ENCODE assay signal across 1 cellular context in the genomic region with DNA sequence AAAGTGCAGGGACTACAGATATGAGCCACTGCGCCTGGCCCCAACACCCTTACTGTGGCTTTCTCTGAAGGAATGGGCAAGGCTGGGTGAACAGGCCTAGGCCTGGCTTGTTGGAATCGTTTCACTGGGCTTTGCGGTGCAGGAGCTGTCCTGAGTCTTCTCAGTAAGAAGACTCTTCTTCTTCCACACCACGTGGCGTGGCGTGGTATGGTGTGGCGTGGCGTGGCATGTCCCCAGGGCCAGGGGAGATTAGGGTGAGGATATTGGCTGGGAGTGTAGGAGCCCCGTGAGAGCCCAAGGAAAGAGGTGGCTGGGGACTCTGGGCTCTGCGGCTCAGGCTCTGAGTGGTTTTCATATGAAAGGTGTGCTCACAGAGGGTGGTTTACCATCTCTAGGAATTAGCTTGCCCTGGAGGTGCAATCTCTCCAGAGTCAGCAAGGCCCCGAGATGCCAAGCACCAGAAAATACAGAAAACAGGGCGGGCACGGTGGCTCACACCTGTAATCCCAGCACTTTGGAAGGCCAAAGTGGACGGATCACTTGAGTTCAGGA.
TF ChIP-seq lines count a peak whose summit lies in the region.

No MANE protein-coding gene starts in this region.

TF ChIP-seq in GM23338, 12 proteins besides CTCF, POLR2A, EP300 and RAD21 (continued from another document):
- TF ChIP-seq, protein P1, sequence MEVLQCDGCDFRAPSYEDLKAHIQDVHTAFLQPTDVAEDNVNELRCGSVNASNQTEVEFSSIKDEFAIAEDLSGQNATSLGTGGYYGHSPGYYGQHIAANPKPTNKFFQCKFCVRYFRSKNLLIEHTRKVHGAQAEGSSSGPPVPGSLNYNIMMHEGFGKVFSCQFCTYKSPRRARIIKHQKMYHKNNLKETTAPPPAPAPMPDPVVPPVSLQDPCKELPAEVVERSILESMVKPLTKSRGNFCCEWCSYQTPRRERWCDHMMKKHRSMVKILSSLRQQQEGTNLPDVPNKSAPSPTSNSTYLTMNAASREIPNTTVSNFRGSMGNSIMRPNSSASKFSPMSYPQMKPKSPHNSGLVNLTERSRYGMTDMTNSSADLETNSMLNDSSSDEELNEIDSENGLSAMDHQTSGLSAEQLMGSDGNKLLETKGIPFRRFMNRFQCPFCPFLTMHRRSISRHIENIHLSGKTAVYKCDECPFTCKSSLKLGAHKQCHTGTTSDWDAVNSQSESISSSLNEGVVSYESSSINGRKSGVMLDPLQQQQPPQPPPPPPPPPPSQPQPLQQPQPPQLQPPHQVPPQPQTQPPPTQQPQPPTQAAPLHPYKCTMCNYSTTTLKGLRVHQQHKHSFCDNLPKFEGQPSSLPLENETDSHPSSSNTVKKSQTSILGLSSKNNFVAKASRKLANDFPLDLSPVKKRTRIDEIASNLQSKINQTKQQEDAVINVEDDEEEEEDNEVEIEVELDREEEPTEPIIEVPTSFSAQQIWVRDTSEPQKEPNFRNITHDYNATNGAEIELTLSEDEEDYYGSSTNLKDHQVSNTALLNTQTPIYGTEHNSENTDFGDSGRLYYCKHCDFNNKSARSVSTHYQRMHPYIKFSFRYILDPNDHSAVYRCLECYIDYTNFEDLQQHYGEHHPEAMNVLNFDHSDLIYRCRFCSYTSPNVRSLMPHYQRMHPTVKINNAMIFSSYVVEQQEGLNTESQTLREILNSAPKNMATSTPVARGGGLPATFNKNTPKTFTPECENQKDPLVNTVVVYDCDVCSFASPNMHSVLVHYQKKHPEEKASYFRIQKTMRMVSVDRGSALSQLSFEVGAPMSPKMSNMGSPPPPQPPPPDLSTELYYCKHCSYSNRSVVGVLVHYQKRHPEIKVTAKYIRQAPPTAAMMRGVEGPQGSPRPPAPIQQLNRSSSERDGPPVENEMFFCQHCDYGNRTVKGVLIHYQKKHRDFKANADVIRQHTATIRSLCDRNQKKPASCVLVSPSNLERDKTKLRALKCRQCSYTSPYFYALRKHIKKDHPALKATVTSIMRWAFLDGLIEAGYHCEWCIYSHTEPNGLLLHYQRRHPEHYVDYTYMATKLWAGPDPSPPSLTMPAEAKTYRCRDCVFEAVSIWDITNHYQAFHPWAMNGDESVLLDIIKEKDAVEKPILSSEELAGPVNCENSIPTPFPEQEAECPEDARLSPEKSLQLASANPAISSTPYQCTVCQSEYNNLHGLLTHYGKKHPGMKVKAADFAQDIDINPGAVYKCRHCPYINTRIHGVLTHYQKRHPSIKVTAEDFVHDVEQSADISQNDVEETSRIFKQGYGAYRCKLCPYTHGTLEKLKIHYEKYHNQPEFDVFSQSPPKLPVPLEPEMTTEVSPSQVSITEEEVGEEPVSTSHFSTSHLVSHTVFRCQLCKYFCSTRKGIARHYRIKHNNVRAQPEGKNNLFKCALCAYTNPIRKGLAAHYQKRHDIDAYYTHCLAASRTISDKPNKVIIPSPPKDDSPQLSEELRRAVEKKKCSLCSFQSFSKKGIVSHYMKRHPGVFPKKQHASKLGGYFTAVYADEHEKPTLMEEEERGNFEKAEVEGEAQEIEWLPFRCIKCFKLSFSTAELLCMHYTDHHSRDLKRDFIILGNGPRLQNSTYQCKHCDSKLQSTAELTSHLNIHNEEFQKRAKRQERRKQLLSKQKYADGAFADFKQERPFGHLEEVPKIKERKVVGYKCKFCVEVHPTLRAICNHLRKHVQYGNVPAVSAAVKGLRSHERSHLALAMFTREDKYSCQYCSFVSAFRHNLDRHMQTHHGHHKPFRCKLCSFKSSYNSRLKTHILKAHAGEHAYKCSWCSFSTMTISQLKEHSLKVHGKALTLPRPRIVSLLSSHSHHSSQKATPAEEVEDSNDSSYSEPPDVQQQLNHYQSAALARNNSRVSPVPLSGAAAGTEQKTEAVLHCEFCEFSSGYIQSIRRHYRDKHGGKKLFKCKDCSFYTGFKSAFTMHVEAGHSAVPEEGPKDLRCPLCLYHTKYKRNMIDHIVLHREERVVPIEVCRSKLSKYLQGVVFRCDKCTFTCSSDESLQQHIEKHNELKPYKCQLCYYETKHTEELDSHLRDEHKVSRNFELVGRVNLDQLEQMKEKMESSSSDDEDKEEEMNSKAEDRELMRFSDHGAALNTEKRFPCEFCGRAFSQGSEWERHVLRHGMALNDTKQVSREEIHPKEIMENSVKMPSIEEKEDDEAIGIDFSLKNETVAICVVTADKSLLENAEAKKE (CRISPR knock-in tag; IDR thresholded peaks at IDR 0.05), result no peak
- no peak for TF ChIP-seq ZNF114 (CRISPR knock-in tag; IDR thresholded peaks at IDR 0.05)
- TF ChIP-seq JUNB (IDR thresholded peaks at IDR 0.05; ENCODE audit: unreplicated experiment), result no peak
- no peak for TF ChIP-seq STAT1 (IDR thresholded peaks at IDR 0.05; ENCODE audit: unreplicated experiment)
- TF ChIP-seq, protein P2, sequence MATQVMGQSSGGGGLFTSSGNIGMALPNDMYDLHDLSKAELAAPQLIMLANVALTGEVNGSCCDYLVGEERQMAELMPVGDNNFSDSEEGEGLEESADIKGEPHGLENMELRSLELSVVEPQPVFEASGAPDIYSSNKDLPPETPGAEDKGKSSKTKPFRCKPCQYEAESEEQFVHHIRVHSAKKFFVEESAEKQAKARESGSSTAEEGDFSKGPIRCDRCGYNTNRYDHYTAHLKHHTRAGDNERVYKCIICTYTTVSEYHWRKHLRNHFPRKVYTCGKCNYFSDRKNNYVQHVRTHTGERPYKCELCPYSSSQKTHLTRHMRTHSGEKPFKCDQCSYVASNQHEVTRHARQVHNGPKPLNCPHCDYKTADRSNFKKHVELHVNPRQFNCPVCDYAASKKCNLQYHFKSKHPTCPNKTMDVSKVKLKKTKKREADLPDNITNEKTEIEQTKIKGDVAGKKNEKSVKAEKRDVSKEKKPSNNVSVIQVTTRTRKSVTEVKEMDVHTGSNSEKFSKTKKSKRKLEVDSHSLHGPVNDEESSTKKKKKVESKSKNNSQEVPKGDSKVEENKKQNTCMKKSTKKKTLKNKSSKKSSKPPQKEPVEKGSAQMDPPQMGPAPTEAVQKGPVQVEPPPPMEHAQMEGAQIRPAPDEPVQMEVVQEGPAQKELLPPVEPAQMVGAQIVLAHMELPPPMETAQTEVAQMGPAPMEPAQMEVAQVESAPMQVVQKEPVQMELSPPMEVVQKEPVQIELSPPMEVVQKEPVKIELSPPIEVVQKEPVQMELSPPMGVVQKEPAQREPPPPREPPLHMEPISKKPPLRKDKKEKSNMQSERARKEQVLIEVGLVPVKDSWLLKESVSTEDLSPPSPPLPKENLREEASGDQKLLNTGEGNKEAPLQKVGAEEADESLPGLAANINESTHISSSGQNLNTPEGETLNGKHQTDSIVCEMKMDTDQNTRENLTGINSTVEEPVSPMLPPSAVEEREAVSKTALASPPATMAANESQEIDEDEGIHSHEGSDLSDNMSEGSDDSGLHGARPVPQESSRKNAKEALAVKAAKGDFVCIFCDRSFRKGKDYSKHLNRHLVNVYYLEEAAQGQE (IDR thresholded peaks at IDR 0.05; ENCODE audit: unreplicated experiment), result no peak
- no peak for TF ChIP-seq POLR2AphosphoS5 (IDR thresholded peaks at IDR 0.05; ENCODE audit: low read depth)
- no peak for TF ChIP-seq EZH2 (IDR thresholded peaks at IDR 0.05; ENCODE audit: low read depth, unreplicated experiment)
- no peak for TF ChIP-seq ZNF331 (CRISPR knock-in tag; IDR thresholded peaks at IDR 0.05; ENCODE audit: low read depth)
TF ChIP-seq in GM23338: peak in this region for 0.
